ENCODE assay signal across 14 cellular contexts in the genomic region with DNA sequence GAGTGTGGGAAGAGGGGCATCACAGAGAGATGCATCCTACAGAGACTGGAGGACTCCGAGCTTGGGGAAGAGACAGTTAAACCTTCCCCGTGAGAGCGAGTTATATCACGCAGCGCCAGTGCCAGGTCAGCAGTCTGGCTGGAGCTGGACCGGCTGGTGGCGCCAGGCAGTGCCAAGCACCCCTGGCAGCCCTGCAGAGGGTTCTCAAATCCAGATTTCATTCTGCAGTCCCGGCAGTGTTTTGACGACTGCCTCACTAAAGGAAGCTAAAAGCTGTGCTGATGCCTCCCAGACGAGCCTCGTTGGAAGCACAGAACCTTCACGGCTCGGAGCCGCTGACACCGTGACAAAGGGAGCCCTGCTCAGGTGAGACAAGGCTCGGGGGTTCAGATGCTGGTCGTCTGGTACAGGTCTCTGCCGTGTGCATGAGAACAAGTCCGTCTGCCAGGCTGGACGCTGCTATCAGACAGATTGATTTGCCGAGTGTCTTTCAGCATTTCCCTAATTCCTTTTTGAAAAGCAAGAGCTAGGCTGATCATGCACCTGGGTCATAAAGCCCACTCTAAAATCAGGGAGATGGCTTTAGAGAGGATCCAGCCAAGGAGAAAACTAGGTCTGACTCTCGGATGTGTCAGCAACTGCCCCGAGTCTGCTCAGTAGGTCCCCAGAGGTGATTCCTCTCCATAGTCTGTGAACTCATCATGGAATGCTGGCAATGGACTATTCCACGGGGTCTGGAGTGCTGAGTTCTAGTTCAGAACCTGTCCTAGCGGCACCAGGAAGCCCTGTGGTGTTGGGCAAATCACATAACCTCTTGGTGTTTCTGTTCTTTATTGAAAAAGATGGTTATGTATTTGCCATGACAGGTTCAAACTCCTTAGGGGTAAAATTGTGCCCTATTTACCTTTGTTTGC.
A peak's percentile ranks its signal among the peaks of the same experiment; 100 is the strongest.
DNase-seq lines count a peak whose midpoint lies in the region; ATAC-seq, FAIRE-seq and TF ChIP-seq lines count a peak whose summit lies in the region.
"Had no signal": no experiment of that assay in that cellular context is flagged by ENCODE, and none has a peak within 500 bp of the region (broad histone marks: within the 10 kb centered on the region; RNA-seq: fewer than 3 reads in every experiment).

No MANE protein-coding gene starts in this region.

- TF ChIP-seq CTCF in right atrium auricular region (IDR thresholded peaks at IDR 0.05) (no peak), upper lobe of left lung (IDR thresholded peaks at IDR 0.05) (no peak)

- TF ChIP-seq POLR2A in upper lobe of left lung (IDR thresholded peaks at IDR 0.05) (no peak), GM12891 (IDR thresholded peaks at IDR 0.05; ENCODE audit: low read depth, low read length) (no peak)

- FAIRE-seq in GM12891 (lab: Jason Lieb, UNC) = no peak

- peak; percentile 91 for ATAC-seq in Right ventricle myocardium inferior
- ATAC-seq in upper lobe of left lung (ENCODE audit: low FRiP score in 2 of 2) = peak in 1 of 2 donors; percentile 55
- ATAC-seq: activated CD4-positive, CD25-positive, alpha-beta regulatory T cell treated with anti-CD3 and anti-CD28 coated beads, Interleukin-2, amount 50 U/mL, for 24 hours; gastroesophageal sphincter; left lobe of liver had no signal

- H3K9me3 ChIP-seq in right atrium auricular region (no peaks in the 10 kb centered on the region), upper lobe of left lung (no peaks in the 10 kb centered on the region), HAP-1 (no peaks in the 10 kb centered on the region)

- 66 to 67% methylated on average over 18 to 25 of the region's 25 CpGs for WGBS in upper lobe of left lung, 2 donors

- H3K27ac ChIP-seq in right atrium auricular region (no peak overlapping the region), upper lobe of left lung (no peak overlapping the region)
- H3K27ac ChIP-seq: gastroesophageal sphincter had no signal

- H3K4me3 ChIP-seq in right atrium auricular region (peak overlapping the region in 1 of 2 donors; percentile 26), upper lobe of left lung (no peak overlapping the region), HAP-1 (no peak overlapping the region)
- H3K4me3 ChIP-seq: gastroesophageal sphincter had no signal

- no peak for TF ChIP-seq EP300 in upper lobe of left lung (IDR thresholded peaks at IDR 0.05)

- H3K4me1 ChIP-seq in right atrium auricular region (no peaks in the 10 kb centered on the region), upper lobe of left lung (no peaks in the 10 kb centered on the region), HAP-1 (no peaks in the 10 kb centered on the region)
- H3K4me1 ChIP-seq: gastroesophageal sphincter had no signal

- in situ Hi-C loops in HAP-1 (cut with MboI; ENCODE audit: low sequenced_read_pairs) = no loop called here

- intact Hi-C loops in Right ventricle myocardium inferior (cut with DNase I) = no loop called here

- H3K27me3 ChIP-seq in right atrium auricular region (no peaks in the 10 kb centered on the region), upper lobe of left lung (no peaks in the 10 kb centered on the region), HAP-1 (ENCODE audit: low read depth) (no peaks in the 10 kb centered on the region)

- H3K36me3 ChIP-seq in right atrium auricular region (no peaks in the 10 kb centered on the region), upper lobe of left lung (no peaks in the 10 kb centered on the region), HAP-1 (replicated peaks) (no peaks in the 10 kb centered on the region)
- H3K36me3 ChIP-seq: gastroesophageal sphincter had no signal

- peak; percentile 68 for DNase-seq in Right ventricle myocardium inferior (ENCODE audit: missing footprints)
- no peak for DNase-seq in right atrium auricular region (ENCODE audit: low spot score)
- peak; percentile 9 for DNase-seq in cerebellar cortex (ENCODE audit: low spot score)
- DNase-seq in middle frontal gyrus (ENCODE audit: extremely low spot score, low spot score) = peak; percentile 64
- DNase-seq in upper lobe of left lung = peak; percentile 31 to 36
- no peak for DNase-seq in HAP-1 (ENCODE audit: low spot score in 2 of 2)
- no peak for DNase-seq in stimulated activated naive CD4-positive, alpha-beta T cell (lab: John Stamatoyannopoulos, UW)
- DNase-seq in GM12891 (ENCODE audit: insufficient read length, low spot score) = no peak
- DNase-seq: DND-41, endodermal cell, NCI-H1930 had no signal

TF ChIP-seq in GM12891, 5 proteins besides CTCF, POLR2A, EP300 and RAD21:
- no peak for TF ChIP-seq TAF1 (IDR thresholded peaks at IDR 0.05; ENCODE audit: low read depth, low read length)
- TF ChIP-seq SPI1 (IDR thresholded peaks at IDR 0.05; ENCODE audit: low read depth, low read length) = no peak
- no peak for TF ChIP-seq PAX5 (IDR thresholded peaks at IDR 0.05; ENCODE audit: insufficient read depth, low read length, severe bottlenecking)
- no peak for TF ChIP-seq POLR2AphosphoS5 (IDR thresholded peaks at IDR 0.05; ENCODE audit: low read depth, low read length)
- no peak for TF ChIP-seq POU2F2 (IDR thresholded peaks at IDR 0.05; ENCODE audit: low read depth, low read length)

Comparison
In these comparisons a context has a peak if more than half of its experiments do, and no peak if none do; other contexts are left out.
1. DNase-seq: peak in Right ventricle myocardium inferior (single experiment), cerebellar cortex (single experiment), middle frontal gyrus (single experiment) and upper lobe of left lung (2 of 2); none in right atrium auricular region (single experiment), HAP-1 (0 of 2), stimulated activated naive CD4-positive, alpha-beta T cell (0 of 6) and GM12891 (single experiment).